11 cellular contexts compared by ENCODE assay signal in genomic region chr1:29177022-29177705, GRCh38. TPM values are rescaled to one million over a fixed set of nuclear protein-coding genes. Genes with fewer than 3 reads are reported as not detected.
DNase-seq lines count a peak whose midpoint lies in the region; ATAC-seq and TF ChIP-seq lines count a peak whose summit lies in the region.
"Had no signal": no experiment of that assay in that cellular context is flagged by ENCODE, and none has a peak within 500 bp of the region (broad histone marks: within the 10 kb centered on the region; RNA-seq: fewer than 3 reads in every experiment).

No MANE protein-coding gene starts in this region.

- no peak overlapping the region for H4K91ac ChIP-seq in IMR-90 (ENCODE audit: insufficient read depth, low read depth, low read length)

- CTCF ChIA-PET in CD4-positive, alpha-beta T cell (lab: Charles Lee) = no interaction called here
- CTCF ChIA-PET in IMR-90 (lab: Yijun Ruan, JAX) = no interaction called here

- H3K36me3 Mint-ChIP-seq in CD4-positive, alpha-beta T cell (ENCODE audit: low read depth) = peaks cover 63% of the 10 kb centered on the region

- H3K27me3 ChIP-seq in CD4-positive, alpha-beta T cell (ENCODE audit: control insufficient read depth, insufficient read depth, low read length) = no peaks in the 10 kb centered on the region
- H3K27me3 ChIP-seq in IMR-90 (ENCODE audit: control insufficient read depth, insufficient read depth, low read length) = no peaks in the 10 kb centered on the region
- no peaks in the 10 kb centered on the region for H3K27me3 ChIP-seq in colonic mucosa
- H3K27me3 ChIP-seq in osteoblast (ENCODE audit: insufficient read depth, low read length) = no peaks in the 10 kb centered on the region
- H3K27me3 ChIP-seq in suprapubic skin = no peaks in the 10 kb centered on the region
- H3K27me3 ChIP-seq in BE2C = no peaks in the 10 kb centered on the region
- H3K27me3 ChIP-seq: Peyer's patch had no signal

- H3K36me3 ChIP-seq in IMR-90 (ENCODE audit: control insufficient read depth, insufficient read depth, low read length) (peaks cover 10% of the 10 kb centered on the region), colonic mucosa (no peaks in the 10 kb centered on the region), osteoblast (ENCODE audit: insufficient read depth, low read length) (peaks cover 9% of the 10 kb centered on the region), suprapubic skin (peaks cover 4% of the 10 kb centered on the region), BE2C (peaks cover 5% of the 10 kb centered on the region)
- H3K36me3 ChIP-seq: Peyer's patch had no signal

- intact Hi-C loops in CD4-positive, alpha-beta T cell (cut with DNase I, micrococcal nuclease) = loop anchor here in 1 of 2 experiments (10.0 kb wide), 1 partner anchor 52 kb away; the partner anchor contains the start of gene TMEM200B
- intact Hi-C loops in IMR-90 (cut with micrococcal nuclease) (no loop called here), colonic mucosa (cut with DNase I) (loop anchor here (10.0 kb wide), 1 partner anchor 52 kb away; the partner anchor contains the start of gene TMEM200B)

- no TSS peak for BruUV-seq in IMR-90 (replicated peaks; lab: Mats Ljungman, UMichigan)

- H3K18ac ChIP-seq in IMR-90 (ENCODE audit: low read depth, low read length) = no peak overlapping the region

- no peak overlapping the region for H3K56ac ChIP-seq in IMR-90 (ENCODE audit: extremely low read depth, insufficient read depth, low read length)

- no peak overlapping the region for H2BK20ac ChIP-seq in IMR-90 (ENCODE audit: low read depth, low read length)

- H3K23ac ChIP-seq in IMR-90 (ENCODE audit: low read depth, low read length) = peak overlapping the region; percentile 92

- no peak overlapping the region for H4K5ac ChIP-seq in IMR-90 (ENCODE audit: low read depth, low read length)

- H2AK9ac ChIP-seq in IMR-90 (replicated peaks; ENCODE audit: low read depth, low read length, poor library complexity) = no peak overlapping the region

- H3K9me3 ChIP-seq in CD4-positive, alpha-beta T cell (ENCODE audit: control insufficient read depth, low read length) = no peaks in the 10 kb centered on the region
- no peaks in the 10 kb centered on the region for H3K9me3 ChIP-seq in IMR-90 (ENCODE audit: control insufficient read depth, insufficient read depth, low read length)
- H3K9me3 ChIP-seq in colonic mucosa = no peaks in the 10 kb centered on the region
- no peaks in the 10 kb centered on the region for H3K9me3 ChIP-seq in osteoblast (ENCODE audit: low read depth, low read length)
- no peaks in the 10 kb centered on the region for H3K9me3 ChIP-seq in suprapubic skin
- no peaks in the 10 kb centered on the region for H3K9me3 ChIP-seq in BE2C
- H3K9me3 ChIP-seq: Peyer's patch had no signal

- no peak overlapping the region for H3K14ac ChIP-seq in IMR-90 (replicated peaks; ENCODE audit: low read depth, low read length)

- H3K9me3 Mint-ChIP-seq in CD4-positive, alpha-beta T cell = no peaks in the 10 kb centered on the region

- H3K79me2 ChIP-seq in osteoblast (ENCODE audit: insufficient read depth, low read length) = peaks cover 91% of the 10 kb centered on the region

- H2AK5ac ChIP-seq in IMR-90 (ENCODE audit: low read depth, low read length) = no peak overlapping the region

- H3K4me3 ChIP-seq in IMR-90 (ENCODE audit: insufficient read depth, low read depth, low read length) (no peak overlapping the region), colonic mucosa (no peak overlapping the region), osteoblast (ENCODE audit: insufficient read depth, low read length) (no peak overlapping the region), suprapubic skin (no peak overlapping the region), BE2C (ENCODE audit: low read depth, low read length) (no peak overlapping the region)
- H3K4me3 ChIP-seq: Peyer's patch had no signal

- H3K27ac ChIP-seq in CD4-positive, alpha-beta T cell (ENCODE audit: low read depth, low read length) = no peak overlapping the region
- H3K27ac ChIP-seq in IMR-90 (ENCODE audit: insufficient read depth, low read length) (no peak overlapping the region), colonic mucosa (peak overlapping the region; percentile 8), osteoblast (ENCODE audit: low read depth, low read length) (peak overlapping the region; percentile 49), suprapubic skin (no peak overlapping the region)

- no peak overlapping the region for H3K9ac ChIP-seq in IMR-90 (ENCODE audit: low read depth, low read length)
- no peak overlapping the region for H3K9ac ChIP-seq in colonic mucosa (ENCODE audit: low read depth in 2 of 2, low read length in 2 of 2)

- H4K20me1 ChIP-seq in IMR-90 (ENCODE audit: insufficient read depth, low read length) = peaks cover 76% of the 10 kb centered on the region
- peaks cover 68% of the 10 kb centered on the region for H4K20me1 ChIP-seq in osteoblast (ENCODE audit: insufficient read depth, low read length)

- H3K27me3 Mint-ChIP-seq in CD4-positive, alpha-beta T cell = no peaks in the 10 kb centered on the region

- H3K27ac Mint-ChIP-seq in CD4-positive, alpha-beta T cell = peak overlapping the region; percentile 77

- WGBS in IMR-90 (ENCODE audit: extremely low coverage in 2 of 2, insufficient read length in 1 of 2), 2 experiments = 71% methylated on average over 5 of the region's 12 CpGs; no CpG with 5 or more reads in 1 of the 2 experiments
- 64% methylated on average over 12 of the region's 12 CpGs for WGBS in suprapubic skin

- in situ Hi-C loops in IMR-90 (cut with MboI; ENCODE audit: low sequenced_read_pairs) = no loop called here

- ATAC-seq in CD4-positive, alpha-beta T cell (ENCODE audit: poor library complexity) = no peak
- no peak for ATAC-seq in IMR-90 (ENCODE audit: low read depth)

- H4K8ac ChIP-seq in IMR-90 (ENCODE audit: low read depth in 2 of 2, low read length in 2 of 2) = no peak overlapping the region

- H3K79me1 ChIP-seq in IMR-90 (ENCODE audit: low read depth in 1 of 2, low read length in 2 of 2) = peaks cover 0 to 32% of the 10 kb centered on the region in 2 experiments; a peak in 2 of 4 replicates

- H3K4me2 ChIP-seq in IMR-90 (ENCODE audit: low read depth, low read length) (no peak overlapping the region), osteoblast (ENCODE audit: insufficient read depth, low read length) (peak overlapping the region; percentile 4)

- peaks cover 7% of the 10 kb centered on the region for H3K9me1 ChIP-seq in IMR-90 (ENCODE audit: insufficient read depth, low read length)

- POLR2A ChIA-PET in CD4-positive, alpha-beta T cell (lab: Charles Lee) = no interaction called here
- POLR2A ChIA-PET in IMR-90 (lab: Charles Lee; ENCODE audit: unreplicated experiment) = interaction anchor here (0.6 kb wide), 1 partner anchor 1553 kb away, joined by 3 read pairs; no protein-coding TSS in a partner anchor

- H3K4me1 ChIP-seq in IMR-90 (ENCODE audit: control insufficient read depth, insufficient read depth, low read length) = peaks cover 10% of the 10 kb centered on the region
- H3K4me1 ChIP-seq in colonic mucosa = peaks cover 19% of the 10 kb centered on the region
- H3K4me1 ChIP-seq in osteoblast (ENCODE audit: insufficient read depth, low read length) = peaks cover 32% of the 10 kb centered on the region
- peaks cover 58% of the 10 kb centered on the region for H3K4me1 ChIP-seq in suprapubic skin
- no peaks in the 10 kb centered on the region for H3K4me1 ChIP-seq in BE2C

- dilution Hi-C loops in IMR-90 (cut with HindIII; ENCODE audit: low sequenced_read_pairs, unreplicated experiment) = no loop called here

- TF ChIP-seq POLR2A in IMR-90 (IDR thresholded peaks at IDR 0.05; ENCODE audit: low read depth, low read length) = no peak
- TF ChIP-seq POLR2A in suprapubic skin (IDR thresholded peaks at IDR 0.05) = no peak

- H3K4me1 Mint-ChIP-seq in CD4-positive, alpha-beta T cell (ENCODE audit: low read depth) = peaks cover 64% of the 10 kb centered on the region

- no peak for TF ChIP-seq RAD21 in IMR-90 (IDR thresholded peaks at IDR 0.05; ENCODE audit: low read length)

- TF ChIP-seq CTCF in CD4-positive, alpha-beta T cell (IDR thresholded peaks at IDR 0.05) = no peak
- TF ChIP-seq CTCF in IMR-90 (conservative IDR thresholded peaks at IDR 0.05; ENCODE audit: low read depth, low read length) (no peak), colonic mucosa (IDR thresholded peaks at IDR 0.05) (no peak), osteoblast (IDR thresholded peaks at IDR 0.05; ENCODE audit: extremely low read depth, low read depth, low read length) (no peak), suprapubic skin (IDR thresholded peaks at IDR 0.05) (no peak), BE2C (IDR thresholded peaks at IDR 0.05; ENCODE audit: low read depth, low read length) (no peak)

- no peak overlapping the region for H2BK120ac ChIP-seq in IMR-90 (ENCODE audit: low read depth, low read length)

- TF ChIP-seq EP300 in suprapubic skin (IDR thresholded peaks at IDR 0.05) = no peak

- H3K4ac ChIP-seq in IMR-90 (ENCODE audit: low read depth, low read length) = no peak overlapping the region; the same call in 1 of the 2 replicates

- H2BK5ac ChIP-seq in IMR-90 (ENCODE audit: low read depth, low read length, poor library complexity, severe bottlenecking) = no peak overlapping the region

- no peak overlapping the region for H2AFZ ChIP-seq in IMR-90 (replicated peaks; ENCODE audit: low read length, poor library complexity)
- H2AFZ ChIP-seq in osteoblast (ENCODE audit: low read length) = no peak overlapping the region

- DNase-seq in CD4-positive, alpha-beta T cell = no peak
- DNase-seq in IMR-90 (no peak), colonic mucosa (no peak), osteoblast (ENCODE audit: insufficient read length, low spot score, missing footprints) (no peak), islet precursor cell (no peak), suprapubic skin (ENCODE audit: low spot score in 2 of 2) (no peak), BE2C (no peak), DMS153 treated with DMSO at 0.1 percent for 48 hours (lab: John Stamatoyannopoulos, UW; ENCODE audit: unreplicated experiment) (no peak)
- DNase-seq: amniotic stem cell, NCI-H345 had no signal

- H3K4me3 Mint-ChIP-seq in CD4-positive, alpha-beta T cell = peak overlapping the region; percentile 63

- H2BK15ac ChIP-seq in IMR-90 (ENCODE audit: low read depth, low read length) = no peak overlapping the region

RNA-seq across cellular contexts. Expression of gene SRSF4, which starts 4.5 kb away (rescaled TPM):
- 10 to 100 TPM; 89.2 to 93.4 TPM for total RNA-seq in CD4-positive, alpha-beta T cell
- 20.8 and 38.6 TPM in 2 replicates for total RNA-seq in IMR-90 (2012; rRNA removed)
- 37.8 and 48.5 TPM in 2 replicates for polyA plus RNA-seq in IMR-90 (2012; rRNA removed)
- polyA plus RNA-seq in IMR-90 (2012; cell fraction: cytosol; rRNA removed) = 20.4 and 21.2 TPM in 2 replicates
- 75.0 and 295 TPM in 2 replicates for polyA plus RNA-seq in IMR-90 (2012; cell fraction: nucleus; rRNA removed; ENCODE audit: low replicate concordance)
- 10 to 100 TPM; 86.3 to 90.3 TPM for total RNA-seq in colonic mucosa
- 27.9 and 30.4 TPM in 2 replicates for total RNA-seq in osteoblast
- 10 to 100 TPM; 45.7 to 86.1 (median 60.5) TPM for total RNA-seq in suprapubic skin
- polyA plus RNA-seq in BE2C (2012; ENCODE audit: insufficient read depth, insufficient read length, low read depth) = 78.8 TPM

RNA-seq across cellular contexts. Expression of gene TMEM200B, which starts 53.5 kb away (rescaled TPM):
- total RNA-seq in CD4-positive, alpha-beta T cell = not detected
- total RNA-seq in IMR-90 (2012; rRNA removed) (4.2 and 4.8 TPM in 2 replicates), colonic mucosa (1 to 10 TPM; 1.5 to 3.3 TPM), osteoblast (9.4 and 10.6 TPM in 2 replicates), suprapubic skin (1 to 10 TPM; 2.5 to 5.7 (median 3.8) TPM)
- polyA plus RNA-seq in IMR-90 (2012; rRNA removed) = 4.6 and 6.2 TPM in 2 replicates
- polyA plus RNA-seq in IMR-90 (2012; cell fraction: cytosol; rRNA removed) = 3.8 and 6.7 TPM in 2 replicates
- 7.2 and 8.6 TPM in 2 replicates for polyA plus RNA-seq in IMR-90 (2012; cell fraction: nucleus; rRNA removed; ENCODE audit: low replicate concordance)
- polyA plus RNA-seq in BE2C (2012; ENCODE audit: insufficient read depth, insufficient read length, low read depth) = 0.26 TPM

RNA-seq across cellular contexts. Expression of gene MECR, which starts 53.6 kb away (rescaled TPM):
- 1 to 10 TPM; 5.5 to 6.6 TPM for total RNA-seq in CD4-positive, alpha-beta T cell
- total RNA-seq in IMR-90 (2012; rRNA removed) (19.2 and 20.3 TPM in 2 replicates), colonic mucosa (10 to 100 TPM; 12.9 to 21.8 TPM), osteoblast (23.5 and 25.6 TPM in 2 replicates), suprapubic skin (10 to 100 TPM; 23.1 to 39.3 (median 33.6) TPM)
- 24.8 and 38.1 TPM in 2 replicates for polyA plus RNA-seq in IMR-90 (2012; rRNA removed)
- polyA plus RNA-seq in IMR-90 (2012; cell fraction: cytosol; rRNA removed) = 15.9 and 19.6 TPM in 2 replicates
- polyA plus RNA-seq in IMR-90 (2012; cell fraction: nucleus; rRNA removed; ENCODE audit: low replicate concordance) = 25.0 and 29.9 TPM in 2 replicates
- polyA plus RNA-seq in BE2C (2012; ENCODE audit: insufficient read depth, insufficient read length, low read depth) = 23.6 TPM

RNA-seq across cellular contexts. Expression of gene PTPRU, which starts 59.2 kb away (rescaled TPM):
- under 1 TPM; 0.16 to 0.56 TPM for total RNA-seq in CD4-positive, alpha-beta T cell
- total RNA-seq in IMR-90 (2012; rRNA removed) = 5.0 and 7.0 TPM in 2 replicates
- polyA plus RNA-seq in IMR-90 (2012; rRNA removed) = 10.7 and 10.8 TPM in 2 replicates
- 12.3 and 16.6 TPM in 2 replicates for polyA plus RNA-seq in IMR-90 (2012; cell fraction: cytosol; rRNA removed)
- 18.5 and 56.4 TPM in 2 replicates for polyA plus RNA-seq in IMR-90 (2012; cell fraction: nucleus; rRNA removed; ENCODE audit: low replicate concordance)
- total RNA-seq in colonic mucosa = 1 to 10 TPM; 2.3 to 4.8 TPM
- 9.4 and 16.2 TPM in 2 replicates for total RNA-seq in osteoblast
- 10 to 100 TPM; 15.0 to 46.7 (median 29.0) TPM for total RNA-seq in suprapubic skin
- polyA plus RNA-seq in BE2C (2012; ENCODE audit: insufficient read depth, insufficient read length, low read depth) = 23.9 TPM

Comparison
In these comparisons a context has a peak if more than half of its experiments do, and no peak if none do; other contexts are left out.
1. H3K27ac ChIP-seq: peak in colonic mucosa (single experiment) and osteoblast (single experiment); none in CD4-positive, alpha-beta T cell (single experiment), IMR-90 (single experiment) and suprapubic skin (single experiment).